ENCODE assay signal across 8 cellular contexts in genomic region chr2:197205590-197206215, GRCh38.
DNase-seq lines count a peak whose midpoint lies in the region; ATAC-seq and TF ChIP-seq lines count a peak whose summit lies in the region.

No MANE protein-coding gene starts in this region.

- H3K36me3 Mint-ChIP-seq in chondrocyte (ENCODE audit: low read depth): no peaks in the 10 kb centered on the region
- no peaks in the 10 kb centered on the region for H3K36me3 Mint-ChIP-seq in endodermal cell (ENCODE audit: low read depth)

- TF ChIP-seq CTCF in chondrocyte (IDR thresholded peaks at IDR 0.05) (no peak), endodermal cell (conservative IDR thresholded peaks at IDR 0.05) (no peak)

- no peak overlapping the region for H3K9ac ChIP-seq in endodermal cell (ENCODE audit: extremely low read depth, low read length, poor library complexity, severe bottlenecking)

- DNase-seq in T follicular helper cell (ENCODE audit: low read depth) (peak; percentile 67), chondrocyte (ENCODE audit: low spot score) (no peak), GM03348 (ENCODE audit: low spot score) (no peak), HT-29 (ENCODE audit: low spot score) (no peak), endodermal cell (no peak)
- peak; percentile 56 for DNase-seq in stimulated activated naive CD8-positive, alpha-beta T cell treated with anti-CD3 and anti-CD28 coated beads, Interleukin-15, Interleukin-2, amounts not matched to agents 100 U/mL and 50 U/mL, for 24 hours

- H3K9me3 ChIP-seq in endodermal cell (ENCODE audit: control insufficient read depth, low read length): no peaks in the 10 kb centered on the region

- H3K4me3 ChIP-seq in endodermal cell (ENCODE audit: low read length): no peak overlapping the region

- H3K9me3 Mint-ChIP-seq in chondrocyte (ENCODE audit: low read depth) (no peaks in the 10 kb centered on the region), endodermal cell (peaks cover 3% of the 10 kb centered on the region)

- H3K4me3 Mint-ChIP-seq in chondrocyte (ENCODE audit: unreplicated experiment) (no peak overlapping the region), endodermal cell (no peak overlapping the region)

- H3K4me1 Mint-ChIP-seq in chondrocyte (ENCODE audit: low read depth): peaks cover 71% of the 10 kb centered on the region
- peaks cover 18% of the 10 kb centered on the region for H3K4me1 Mint-ChIP-seq in endodermal cell

- ATAC-seq in GM18498 (IDR thresholded peaks at IDR 0.05; ENCODE audit: unreplicated experiment): peak; percentile 69
- peak; percentile 75 for ATAC-seq in HG02642 (IDR thresholded peaks at IDR 0.05; ENCODE audit: poor library complexity, unreplicated experiment)
- ATAC-seq in stimulated activated naive CD8-positive, alpha-beta T cell treated with anti-CD3 and anti-CD28 coated beads, Interleukin-15, Interleukin-2, amounts not matched to agents 100 U/mL and 50 U/mL, for 24 hours: peak; percentile 83

- H3K4me1 ChIP-seq in endodermal cell (ENCODE audit: control insufficient read depth, insufficient read depth, low read length): peaks cover 4% of the 10 kb centered on the region

- H3K27ac Mint-ChIP-seq in chondrocyte (ENCODE audit: unreplicated experiment) (peak overlapping the region; percentile 45), endodermal cell (no peak overlapping the region)

- H3K27me3 Mint-ChIP-seq in chondrocyte (ENCODE audit: low read depth) (no peaks in the 10 kb centered on the region), endodermal cell (ENCODE audit: insufficient read depth) (no peaks in the 10 kb centered on the region)

- WGBS in endodermal cell (ENCODE audit: insufficient coverage in 1 of 2, insufficient read length in 1 of 2), 2 experiments: 92 to 93% methylated on average over 7 of the region's 7 CpGs

- H3K36me3 ChIP-seq in endodermal cell (ENCODE audit: control insufficient read depth, insufficient read depth, low read length): no peaks in the 10 kb centered on the region

- no peaks in the 10 kb centered on the region for H3K27me3 ChIP-seq in endodermal cell (ENCODE audit: control insufficient read depth, insufficient read depth, low read length, poor library complexity, severe bottlenecking)

- no peak overlapping the region for H3K27ac ChIP-seq in endodermal cell (ENCODE audit: low read depth, low read length)

Comparison
In these comparisons a context has a peak if more than half of its experiments do, and no peak if none do; other contexts are left out.
1. DNase-seq: peak in T follicular helper cell (single experiment) and stimulated activated naive CD8-positive, alpha-beta T cell treated with anti-CD3 and anti-CD28 coated beads, Interleukin-15, Interleukin-2, amounts not matched to agents 100 U/mL and 50 U/mL, for 24 hours (single experiment); none in chondrocyte (single experiment), GM03348 (single experiment), HT-29 (single experiment) and endodermal cell (single experiment).
2. Peak in every context shown above with its lines, with median percentiles within 50 percentile points of each other: ATAC-seq.